Comparison of ENCODE assay signal across 17 cellular contexts in genomic region chr10:110022716-110023504, GRCh38. TPM values are rescaled to one million over a fixed set of nuclear protein-coding genes. Genes with fewer than 3 reads are reported as not detected.
DNase-seq lines count a peak whose midpoint lies in the region; ATAC-seq, FAIRE-seq and TF ChIP-seq lines count a peak whose summit lies in the region.
"Had no signal": no experiment of that assay in that cellular context is flagged by ENCODE, and none has a peak within 500 bp of the region (broad histone marks: within the 10 kb centered on the region; RNA-seq: fewer than 3 reads in every experiment).

No MANE protein-coding gene starts in this region.

- H3K4me3 Mint-ChIP-seq in CD4-positive, CD25-positive, alpha-beta regulatory T cell: peak overlapping the region; percentile 40 to 78 (median 50)
- H3K4me3 Mint-ChIP-seq in activated naive CD8-positive, alpha-beta T cell treated with anti-CD3 and anti-CD28 coated beads for 36 hours: no peak overlapping the region
- peak overlapping the region in 9 of 10 donors; percentile 17 to 64 (median 48) for H3K4me3 Mint-ChIP-seq in naive thymus-derived CD8-positive, alpha-beta T cell
- H3K4me3 Mint-ChIP-seq: neural crest cell had no signal

- H3K27me3 Mint-ChIP-seq in CD4-positive, CD25-positive, alpha-beta regulatory T cell: no peaks in the 10 kb centered on the region
- no peaks in the 10 kb centered on the region for H3K27me3 Mint-ChIP-seq in activated naive CD8-positive, alpha-beta T cell treated with anti-CD3 and anti-CD28 coated beads for 36 hours
- no peaks in the 10 kb centered on the region for H3K27me3 Mint-ChIP-seq in naive thymus-derived CD8-positive, alpha-beta T cell

- H3K9me3 Mint-ChIP-seq in CD4-positive, CD25-positive, alpha-beta regulatory T cell: peaks cover 0 to 4% (median 0%) of the 10 kb centered on the region in 7 donors
- peaks cover 2% of the 10 kb centered on the region for H3K9me3 Mint-ChIP-seq in activated naive CD8-positive, alpha-beta T cell treated with anti-CD3 and anti-CD28 coated beads for 36 hours
- H3K9me3 Mint-ChIP-seq in naive thymus-derived CD8-positive, alpha-beta T cell: no peaks in the 10 kb centered on the region
- H3K9me3 Mint-ChIP-seq: neural crest cell had no signal

- peak overlapping the region; percentile 7 for H3K4me3 ChIP-seq in CD4-positive, CD25-positive, alpha-beta regulatory T cell (ENCODE audit: low read depth, low read length)
- no peak overlapping the region for H3K4me3 ChIP-seq in tibial artery
- H3K4me3 ChIP-seq: BLaER1, right lobe of liver, vagina had no signal

- intact Hi-C loops in tibial artery (cut with DNase I; ENCODE audit: low total_unique reads): no loop called here

- POLR2A ChIA-PET in naive thymus-derived CD8-positive, alpha-beta T cell (lab: Charles Lee): interaction anchor here (1.0 to 1.5 kb wide), 3 partner anchors 14 to 37 kb away, joined by 3 to 4 read pairs (median 3); partner anchors contain the start of gene ADD3

- peaks cover 9% of the 10 kb centered on the region for H3K36me3 Mint-ChIP-seq in CD4-positive, CD25-positive, alpha-beta regulatory T cell
- peaks cover 8% of the 10 kb centered on the region for H3K36me3 Mint-ChIP-seq in activated naive CD8-positive, alpha-beta T cell treated with anti-CD3 and anti-CD28 coated beads for 36 hours
- H3K36me3 Mint-ChIP-seq in naive thymus-derived CD8-positive, alpha-beta T cell: peaks cover 0 to 6% (median 0%) of the 10 kb centered on the region in 3 donors

- H3K27me3 ChIP-seq in CD4-positive, CD25-positive, alpha-beta regulatory T cell (ENCODE audit: control insufficient read depth, insufficient read depth, low read length): no peaks in the 10 kb centered on the region
- no peaks in the 10 kb centered on the region for H3K27me3 ChIP-seq in tibial artery
- H3K27me3 ChIP-seq: BLaER1, right lobe of liver, vagina had no signal

- H3K4me1 ChIP-seq in CD4-positive, CD25-positive, alpha-beta regulatory T cell (ENCODE audit: control insufficient read depth, insufficient read depth, low read length, poor library complexity, severe bottlenecking): peaks cover 44% of the 10 kb centered on the region
- H3K4me1 ChIP-seq in tibial artery: peaks cover 0 to 13% (median 6%) of the 10 kb centered on the region in 4 donors
- H3K4me1 ChIP-seq: right lobe of liver had no signal

- H3K9me3 ChIP-seq in CD4-positive, CD25-positive, alpha-beta regulatory T cell (ENCODE audit: control insufficient read depth in 2 of 2, low read length in 2 of 2): no peaks in the 10 kb centered on the region
- no peaks in the 10 kb centered on the region for H3K9me3 ChIP-seq in tibial artery
- H3K9me3 ChIP-seq: right lobe of liver, vagina had no signal

- no peak for DNase-seq in CD4-positive, CD25-positive, alpha-beta regulatory T cell
- DNase-seq in GM19239 (ENCODE audit: insufficient read length, low spot score) (no peak), tibial artery (no peak)
- no peak for DNase-seq in activated naive CD8-positive, alpha-beta T cell treated with anti-CD3 and anti-CD28 coated beads for 36 hours
- DNase-seq in naive thymus-derived CD8-positive, alpha-beta T cell: no peak
- DNase-seq: activated gamma-delta T cell, DMS79 treated with DMSO at 0.1 percent for 48 hours, NCI-H1105 treated with DMSO at 0.1 percent for 48 hours, right lobe of liver had no signal

- no peak overlapping the region for H3K27ac ChIP-seq in CD4-positive, CD25-positive, alpha-beta regulatory T cell (ENCODE audit: insufficient read depth, low read length, poor library complexity, severe bottlenecking)
- no peak overlapping the region for H3K27ac ChIP-seq in tibial artery
- H3K27ac ChIP-seq: BLaER1, right lobe of liver, vagina had no signal

- H3K4me1 Mint-ChIP-seq in CD4-positive, CD25-positive, alpha-beta regulatory T cell: peaks cover 64 to 83% (median 75%) of the 10 kb centered on the region in 4 donors
- peaks cover 49% of the 10 kb centered on the region for H3K4me1 Mint-ChIP-seq in activated naive CD8-positive, alpha-beta T cell treated with anti-CD3 and anti-CD28 coated beads for 36 hours
- peaks cover 38 to 83% (median 80%) of the 10 kb centered on the region in 4 donors for H3K4me1 Mint-ChIP-seq in naive thymus-derived CD8-positive, alpha-beta T cell

- ATAC-seq in CD4-positive, CD25-positive, alpha-beta regulatory T cell (ENCODE audit: low read depth in 2 of 2): no peak
- ATAC-seq in naive thymus-derived CD8-positive, alpha-beta T cell: no peak
- no peak for ATAC-seq in HG02588 (IDR thresholded peaks at IDR 0.05; ENCODE audit: unreplicated experiment)
- no peak for ATAC-seq in GM21360 (IDR thresholded peaks at IDR 0.05; ENCODE audit: unreplicated experiment)
- ATAC-seq: HepG2, right lobe of liver had no signal

- peak; percentile 75 for FAIRE-seq in GM19239 (lab: Jason Lieb, UNC)
- FAIRE-seq: bronchial epithelial cell, H1, HepG2 had no signal

- peak overlapping the region; percentile 14 to 91 (median 78) for H3K27ac Mint-ChIP-seq in CD4-positive, CD25-positive, alpha-beta regulatory T cell
- H3K27ac Mint-ChIP-seq in activated naive CD8-positive, alpha-beta T cell treated with anti-CD3 and anti-CD28 coated beads for 36 hours: peak overlapping the region; percentile 0
- H3K27ac Mint-ChIP-seq in naive thymus-derived CD8-positive, alpha-beta T cell: peak overlapping the region; percentile 29 to 83 (median 68)

- no peak for TF ChIP-seq CTCF in tibial artery (IDR thresholded peaks at IDR 0.05)

- no peaks in the 10 kb centered on the region for H3K36me3 ChIP-seq in CD4-positive, CD25-positive, alpha-beta regulatory T cell (ENCODE audit: control insufficient read depth, insufficient read depth, low read length)
- H3K36me3 ChIP-seq in tibial artery: no peaks in the 10 kb centered on the region
- H3K36me3 ChIP-seq: right lobe of liver, vagina had no signal

RNA-seq across cellular contexts. Expression of gene ADD3, which starts 15.1 kb away (rescaled TPM):
- 341 TPM for total RNA-seq in CD4-positive, CD25-positive, alpha-beta regulatory T cell
- 100 to 1,000 TPM; 368 to 405 (median 380) TPM for polyA plus RNA-seq in CD4-positive, CD25-positive, alpha-beta regulatory T cell
- total RNA-seq in activated naive CD8-positive, alpha-beta T cell treated with anti-CD3 and anti-CD28 coated beads for 36 hours: 10 to 100 TPM; 44.0 to 52.5 TPM
- 100 to 1,000 TPM; 332 to 358 TPM for total RNA-seq in naive thymus-derived CD8-positive, alpha-beta T cell
- polyA plus RNA-seq in naive thymus-derived CD8-positive, alpha-beta T cell: 100 to 1,000 TPM; 356 to 405 (median 359) TPM

Comparison
In these comparisons a context has a peak if more than half of its experiments do, and no peak if none do; other contexts are left out.
1. H3K27ac Mint-ChIP-seq: peak in every context shown above with its lines; median percentile 78 in CD4-positive, CD25-positive, alpha-beta regulatory T cell; 68 in naive thymus-derived CD8-positive, alpha-beta T cell; 0 in activated naive CD8-positive, alpha-beta T cell treated with anti-CD3 and anti-CD28 coated beads for 36 hours.